Comparison of ENCODE assay signal across 14 cellular contexts in the genomic region with DNA sequence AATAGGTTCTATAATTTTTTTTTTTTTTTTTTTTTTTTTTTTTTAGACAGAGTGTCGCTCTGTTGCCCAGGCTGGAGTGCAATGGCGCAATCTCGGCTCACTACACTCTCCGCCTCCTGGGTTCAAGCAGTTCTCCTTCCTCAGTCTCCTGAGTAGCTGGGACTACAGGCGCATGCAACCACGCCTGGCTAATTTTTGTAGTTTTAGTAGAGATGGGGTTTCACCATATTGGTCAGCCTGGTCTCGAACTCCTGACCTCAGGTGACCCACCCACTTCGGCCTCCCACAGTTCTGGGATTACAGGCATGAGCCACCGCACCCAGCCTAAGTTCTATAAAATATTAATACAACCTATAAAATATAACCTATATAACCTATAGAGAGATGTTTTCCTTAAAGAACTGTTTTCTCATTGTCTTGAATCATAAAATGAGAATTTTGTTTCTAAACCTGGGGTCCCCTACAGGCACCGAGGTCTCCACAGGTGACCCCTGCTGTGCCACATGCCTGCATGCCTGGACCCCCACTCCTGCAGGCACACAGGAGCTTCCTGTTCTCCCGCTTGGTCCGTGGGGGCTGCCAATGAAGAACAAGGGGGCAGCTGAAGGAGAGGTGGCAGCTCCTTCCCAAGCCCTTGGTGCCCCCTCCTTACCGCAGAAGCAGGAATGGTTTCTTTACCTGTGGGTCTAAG.
DNase-seq lines count a peak whose midpoint lies in the region; ATAC-seq and TF ChIP-seq lines count a peak whose summit lies in the region.
"Had no signal": no experiment of that assay in that cellular context is flagged by ENCODE, and none has a peak within 500 bp of the region (broad histone marks: within the 10 kb centered on the region; RNA-seq: fewer than 3 reads in every experiment).

No MANE protein-coding gene starts in this region.

- POLR2A ChIA-PET in RWPE1 (lab: Yijun Ruan, JAX; ENCODE audit: low non-redundant PET) = no interaction called here

- DNase-seq in GM23248 (no peak), RWPE1 (ENCODE audit: low spot score) (no peak), left lobe of liver (ENCODE audit: low spot score) (no peak), testis (no peak), nephron progenitor cell (no peak), G401 (ENCODE audit: low spot score) (no peak)
- DNase-seq: GOT3 had no signal

- in situ Hi-C loops in GM23248 (cut with MboI) = no loop called here
- in situ Hi-C loops in G401 (cut with HindIII; ENCODE audit: low sequenced_read_pairs) = no loop called here

- H4K20me1 ChIP-seq in GM23248 (ENCODE audit: insufficient read depth) = no peaks in the 10 kb centered on the region

- H3K36me3 Mint-ChIP-seq in nephron progenitor cell (ENCODE audit: low read depth) = peaks cover 8% of the 10 kb centered on the region

- H3K27ac ChIP-seq in C4-2B (no peak overlapping the region), GM23248 (peak overlapping the region; percentile 6; the same call in 1 of the 2 replicates), RWPE1 (peak overlapping the region; percentile 39), testis (no peak overlapping the region)

- no peak overlapping the region for H3K9ac ChIP-seq in GM23248

- H3K4me1 Mint-ChIP-seq in nephron progenitor cell = peaks cover 10% of the 10 kb centered on the region
- H3K4me1 Mint-ChIP-seq: IgD-negative memory B cell had no signal

- no peaks in the 10 kb centered on the region for H3K27me3 ChIP-seq in GM23248 (replicated peaks; ENCODE audit: insufficient read depth)
- no peaks in the 10 kb centered on the region for H3K27me3 ChIP-seq in testis
- H3K27me3 ChIP-seq: BE2C had no signal

- H2AFZ ChIP-seq in GM23248 = no peak overlapping the region

- CTCF ChIA-PET in RWPE1 (lab: Yijun Ruan, JAX) = interaction anchor here (0.6 to 1.8 kb wide), 20 partner anchors 7 to 1135 kb away, joined by 3 to 20 read pairs (median 4); no protein-coding TSS in a partner anchor

- H3K27ac Mint-ChIP-seq in nephron progenitor cell = no peak overlapping the region
- H3K27ac Mint-ChIP-seq: CD8-positive, alpha-beta T cell; H9 had no signal

- no peak for TF ChIP-seq POLR2A in testis (IDR thresholded peaks at IDR 0.05)

- H3K4me1 ChIP-seq in GM23248 (ENCODE audit: insufficient read depth) (no peaks in the 10 kb centered on the region), testis (no peaks in the 10 kb centered on the region)
- H3K4me1 ChIP-seq: A549, BE2C had no signal

- H3K4me3 ChIP-seq in GM23248 = no peak overlapping the region
- H3K4me3 ChIP-seq in testis = no peak overlapping the region
- H3K4me3 ChIP-seq: A549 had no signal

- H3K79me2 ChIP-seq in GM23248 (ENCODE audit: insufficient read depth) = no peaks in the 10 kb centered on the region

- H3K4me2 ChIP-seq in GM23248 (ENCODE audit: unreplicated experiment) = no peak overlapping the region
- H3K4me2 ChIP-seq: A549 had no signal

- H3K4me3 Mint-ChIP-seq in nephron progenitor cell = no peak overlapping the region
- H3K4me3 Mint-ChIP-seq: CD14-positive monocyte; CD8-positive, alpha-beta T cell; H9 had no signal

- intact Hi-C loops in testis (cut with DNase I; ENCODE audit: low total_unique reads) = no loop called here

- H3K36me3 ChIP-seq in GM23248 (ENCODE audit: low read depth) (peaks cover 7% of the 10 kb centered on the region; the same call in 1 of the 2 replicates), testis (ENCODE audit: low read depth, missing control alignments) (no peaks in the 10 kb centered on the region)
- H3K36me3 ChIP-seq: BE2C had no signal

- WGBS in GM23248 (ENCODE audit: low coverage in 1 of 2, low lambda C conversion rate in 2 of 2, missing lambda C conversion rate in 2 of 2), 2 experiments = 72 to 81% methylated on average over 9 to 13 of the region's 13 CpGs
- WGBS in testis, 2 donors = 82 to 89% methylated on average over 13 of the region's 13 CpGs

- peak; percentile 7 for ATAC-seq in left lobe of liver
- ATAC-seq: CD8-positive, alpha-beta T cell had no signal

- H3K9me3 Mint-ChIP-seq in nephron progenitor cell = peaks cover 16% of the 10 kb centered on the region

- H3F3A ChIP-seq in GM23248 (ENCODE audit: insufficient read depth) = peaks cover 32% of the 10 kb centered on the region

- H3K9me3 ChIP-seq in GM23248 (ENCODE audit: low read depth) (no peaks in the 10 kb centered on the region), testis (no peaks in the 10 kb centered on the region)
- H3K9me3 ChIP-seq: BE2C had no signal

- TF ChIP-seq CTCF in C4-2B (conservative IDR thresholded peaks at IDR 0.05) (peak; percentile 49), RWPE1 (conservative IDR thresholded peaks at IDR 0.05; ENCODE audit: low read depth) (no peak; the same call in 1 of the 2 replicates), testis (IDR thresholded peaks at IDR 0.05) (no peak), nephron progenitor cell (IDR thresholded peaks at IDR 0.05) (no peak)

- peaks cover 4% of the 10 kb centered on the region for H3K27me3 Mint-ChIP-seq in nephron progenitor cell (ENCODE audit: low read depth, poor library complexity)

- no peaks in the 10 kb centered on the region for H3K9me2 ChIP-seq in GM23248 (ENCODE audit: insufficient read depth)

Comparison
In these comparisons a context has a peak if more than half of its experiments do, and no peak if none do; other contexts are left out.
1. H3K27ac ChIP-seq: peak in GM23248 (single experiment) and RWPE1 (single experiment); none in C4-2B (single experiment) and testis (0 of 2).